ENCODE assay signal across 12 cellular contexts in genomic region chr9:124263158-124263557, GRCh38. TPM values are rescaled to one million over a fixed set of nuclear protein-coding genes. Genes with fewer than 3 reads are reported as not detected.
DNase-seq lines count a peak whose midpoint lies in the region; TF ChIP-seq lines count a peak whose summit lies in the region.
"Had no signal": no experiment of that assay in that cellular context is flagged by ENCODE, and none has a peak within 500 bp of the region (broad histone marks: within the 10 kb centered on the region; RNA-seq: fewer than 3 reads in every experiment).

No MANE protein-coding gene starts in this region.

- peaks cover 30% of the 10 kb centered on the region for H3K36me3 Mint-ChIP-seq in Caco-2 (ENCODE audit: insufficient read depth, unreplicated experiment)

- intact Hi-C loops in Caco-2 (cut with micrococcal nuclease; ENCODE audit: unreplicated experiment): no loop called here
- intact Hi-C loops in sigmoid colon (cut with DNase I): no loop called here

- 73 to 85% methylated on average over 11 of the region's 11 CpGs for WGBS in sigmoid colon, 2 donors

- H3K9me3 ChIP-seq in Caco-2: no peaks in the 10 kb centered on the region
- H3K9me3 ChIP-seq in sigmoid colon: no peaks in the 10 kb centered on the region

- no peaks in the 10 kb centered on the region for H3K27me3 Mint-ChIP-seq in Caco-2 (ENCODE audit: insufficient read depth, unreplicated experiment)

- H3K4me3 Mint-ChIP-seq in Caco-2 (ENCODE audit: unreplicated experiment): no peak overlapping the region
- H3K4me3 Mint-ChIP-seq: activated naive CD8-positive, alpha-beta T cell treated with anti-CD3 and anti-CD28 coated beads for 36 hours had no signal

- BruUV-seq in Caco-2 (replicated peaks; lab: Mats Ljungman, UMichigan): no TSS peak

- no peak for TF ChIP-seq POLR2A in sigmoid colon (IDR thresholded peaks at IDR 0.05)

- peak overlapping the region; percentile 99 for H3K27ac ChIP-seq in RWPE1
- H3K27ac ChIP-seq in sigmoid colon: peak overlapping the region; percentile 13 to 96 (median 58)
- no peak overlapping the region for H3K27ac ChIP-seq in substantia nigra (ENCODE audit: low read depth, low read length, poor library complexity, severe bottlenecking)

- CTCF ChIA-PET in Caco-2 (lab: Charles Lee) (no interaction called here), RWPE1 (lab: Yijun Ruan, JAX) (no interaction called here)

- H3K4me3 ChIP-seq in Caco-2 (ENCODE audit: low read depth, low read length): no peak overlapping the region
- H3K4me3 ChIP-seq in fibroblast of mammary gland (ENCODE audit: control insufficient read depth, low read depth, low read length): no peak overlapping the region
- no peak overlapping the region for H3K4me3 ChIP-seq in sigmoid colon

- peak overlapping the region; percentile 75 for H3K27ac Mint-ChIP-seq in Caco-2 (ENCODE audit: unreplicated experiment)
- H3K27ac Mint-ChIP-seq: activated naive CD8-positive, alpha-beta T cell treated with anti-CD3 and anti-CD28 coated beads for 36 hours had no signal

- DNase-seq in Caco-2 (no peak), RWPE1 (ENCODE audit: low spot score) (no peak), fibroblast of mammary gland (ENCODE audit: low read depth) (peak; percentile 39), sigmoid colon (no peak), NCI-H82 treated with DMSO at 0.1 percent for 48 hours (lab: John Stamatoyannopoulos, UW; ENCODE audit: unreplicated experiment) (no peak), activated gamma-delta T cell treated with Interleukin-2 at 50 U/mL for 16 hours (no peak), GM19238 (ENCODE audit: insufficient read length, low spot score) (no peak), substantia nigra (lab: John Stamatoyannopoulos, UW) (no peak)
- DNase-seq: activated naive CD8-positive, alpha-beta T cell treated with anti-CD3 and anti-CD28 coated beads for 36 hours; EL; stimulated activated CD4-positive, alpha-beta T cell treated with anti-CD3 and anti-CD28 coated beads, Interleukin-1b, Interleukin-23, amount 100 ng/mL, for 48 hours; T-helper 1 cell had no signal

- H3K27me3 ChIP-seq in Caco-2 (replicated peaks; ENCODE audit: control insufficient read depth, insufficient read depth, low read length) (no peaks in the 10 kb centered on the region), sigmoid colon (no peaks in the 10 kb centered on the region)

- POLR2A ChIA-PET in Caco-2 (lab: Charles Lee): no interaction called here
- POLR2A ChIA-PET in RWPE1 (lab: Yijun Ruan, JAX; ENCODE audit: low non-redundant PET): no interaction called here

- TF ChIP-seq CTCF in Caco-2 (IDR thresholded peaks at IDR 0.05; ENCODE audit: insufficient read depth in 1 of 2, low read depth in 1 of 2, low read length in 1 of 2, severe bottlenecking in 1 of 2, unreplicated experiment in 1 of 2) (no peak), RWPE1 (conservative IDR thresholded peaks at IDR 0.05; ENCODE audit: low read depth) (no peak), fibroblast of mammary gland (conservative IDR thresholded peaks at IDR 0.05; ENCODE audit: control insufficient read depth, insufficient read depth, low read depth, low read length) (no peak), sigmoid colon (IDR thresholded peaks at IDR 0.05) (no peak)

- H3K4me1 Mint-ChIP-seq in Caco-2 (ENCODE audit: low read depth, unreplicated experiment): peaks cover 24% of the 10 kb centered on the region

- H3K4me1 ChIP-seq in Caco-2 (peaks cover 41% of the 10 kb centered on the region), sigmoid colon (peaks cover 0 to 97% (median 76%) of the 10 kb centered on the region in 4 donors)

- TF ChIP-seq EP300 in sigmoid colon (IDR thresholded peaks at IDR 0.05): no peak

- peaks cover 1% of the 10 kb centered on the region; the same call in 1 of the 2 replicates for H3K36me3 ChIP-seq in Caco-2 (ENCODE audit: control insufficient read depth, insufficient read depth, low read length)
- no peaks in the 10 kb centered on the region for H3K36me3 ChIP-seq in sigmoid colon

- no peaks in the 10 kb centered on the region for H3K9me3 Mint-ChIP-seq in Caco-2 (ENCODE audit: unreplicated experiment)
- H3K9me3 Mint-ChIP-seq: activated naive CD8-positive, alpha-beta T cell treated with anti-CD3 and anti-CD28 coated beads for 36 hours had no signal

RNA-seq across cellular contexts. Expression of gene NEK6, which starts 5.4 kb away (rescaled TPM):
- 56.6 and 66.6 TPM in 2 replicates for total RNA-seq in Caco-2 (2022)
- 10 to 100 TPM in 2 of 4 donors, 1 to 10 TPM in 2; 8.2 to 24.1 (median 14.2) TPM for total RNA-seq in sigmoid colon
- 10 to 100 TPM; 13.8 to 36.2 (median 24.7) TPM for polyA plus RNA-seq in sigmoid colon
